Comparison of ENCODE assay signal across 16 cellular contexts in genomic region chr1:246503341-246503740, GRCh38. TPM values are rescaled to one million over a fixed set of nuclear protein-coding genes. Genes with fewer than 3 reads are reported as not detected.
A peak's percentile ranks its signal among the peaks of the same experiment; 100 is the strongest.
DNase-seq lines count a peak whose midpoint lies in the region; ATAC-seq, FAIRE-seq and TF ChIP-seq lines count a peak whose summit lies in the region.
"Had no signal": no experiment of that assay in that cellular context is flagged by ENCODE, and none has a peak within 500 bp of the region (broad histone marks: within the 10 kb centered on the region; RNA-seq: fewer than 3 reads in every experiment).

No MANE protein-coding gene starts in this region.

- no TSS peak for BruUV-seq in Panc1 (replicated peaks; lab: Mats Ljungman, UMichigan)

- POLR2A ChIA-PET in Panc1 (lab: Charles Lee), result no interaction called here

- H3K9me3 ChIP-seq in Panc1 (ENCODE audit: control insufficient read depth, insufficient read depth, low read depth, low read length), result no peaks in the 10 kb centered on the region

- no peaks in the 10 kb centered on the region for H3K27me3 ChIP-seq in Panc1 (ENCODE audit: control insufficient read depth, insufficient read depth, low read length)

- no peak for FAIRE-seq in D721Med (lab: Jason Lieb, UNC)
- FAIRE-seq: frontal cortex had no signal

- peak; percentile 27; the same call in 1 of the 2 replicates for ATAC-seq in Panc1
- ATAC-seq in SK-N-SH treated with all-trans-retinoic acid at 6 μM for 48 hours, result no peak
- ATAC-seq: activated CD8-positive, alpha-beta memory T cell treated with anti-CD3 and anti-CD28 coated beads, Interleukin-2, amount 10 ng/mL, durations not matched to agents 7 days and 5 days had no signal

- peaks cover 4% of the 10 kb centered on the region; the same call in 1 of the 2 replicates for H3K36me3 ChIP-seq in Panc1 (ENCODE audit: control insufficient read depth, insufficient read depth, low read length)

- CTCF ChIA-PET in Panc1 (lab: Charles Lee), result no interaction called here

- H3K27me3 Mint-ChIP-seq in HFFc6 (ENCODE audit: insufficient read depth) (peaks cover 2% of the 10 kb centered on the region; the same call in 1 of the 2 replicates), osteocyte (ENCODE audit: unreplicated experiment) (no peaks in the 10 kb centered on the region)
- H3K27me3 Mint-ChIP-seq: activated CD8-positive, alpha-beta memory T cell treated with anti-CD3 and anti-CD28 coated beads, Interleukin-2, amount 10 ng/mL, durations not matched to agents 7 days and 5 days had no signal

- H3K36me3 Mint-ChIP-seq in HFFc6 (ENCODE audit: low read depth) (peaks cover 21% of the 10 kb centered on the region), osteocyte (ENCODE audit: unreplicated experiment) (no peaks in the 10 kb centered on the region)
- H3K36me3 Mint-ChIP-seq: brain, mesothelial cell of epicardium had no signal

- H3K9me3 Mint-ChIP-seq in HFFc6, result no peaks in the 10 kb centered on the region
- H3K9me3 Mint-ChIP-seq in osteocyte (ENCODE audit: unreplicated experiment), result no peaks in the 10 kb centered on the region
- H3K9me3 Mint-ChIP-seq: mesothelial cell of epicardium had no signal

- peak overlapping the region; percentile 31 for H3K4me3 Mint-ChIP-seq in HFFc6
- H3K4me3 Mint-ChIP-seq in osteocyte (ENCODE audit: unreplicated experiment), result no peak overlapping the region
- H3K4me3 Mint-ChIP-seq: activated CD8-positive, alpha-beta memory T cell treated with anti-CD3 and anti-CD28 coated beads, Interleukin-2, amount 10 ng/mL, durations not matched to agents 7 days and 5 days; mesothelial cell of epicardium had no signal

- H3K27ac Mint-ChIP-seq in HFFc6 (peak overlapping the region; percentile 86), osteocyte (ENCODE audit: unreplicated experiment) (no peak overlapping the region)
- H3K27ac Mint-ChIP-seq: activated CD8-positive, alpha-beta memory T cell treated with anti-CD3 and anti-CD28 coated beads, Interleukin-2, amount 10 ng/mL, durations not matched to agents 7 days and 5 days; brain; mesothelial cell of epicardium had no signal

- H3K4me3 ChIP-seq in Panc1 (ENCODE audit: low read depth in 2 of 2, low read length in 2 of 2), result no peak overlapping the region
- H3K4me3 ChIP-seq in fibroblast of villous mesenchyme (ENCODE audit: low read depth, low read length), result no peak overlapping the region

- no peak overlapping the region for H3K27ac ChIP-seq in Panc1 (ENCODE audit: low read length)

- DNase-seq in AG08395 (ENCODE audit: low spot score) (peak; percentile 19), HFFc6 (peak; percentile 53), Panc1 (ENCODE audit: low read depth, low spot score) (peak; percentile 77), fibroblast of villous mesenchyme (ENCODE audit: low read depth) (peak; percentile 51), osteocyte (ENCODE audit: extremely low spot score, unreplicated experiment) (no peak), D721Med (ENCODE audit: insufficient read length, low spot score) (no peak), NOMO-1 treated with DMSO at 0.1 percent for 48 hours (lab: John Stamatoyannopoulos, UW; ENCODE audit: unreplicated experiment) (no peak)
- DNase-seq: activated CD8-positive, alpha-beta memory T cell treated with anti-CD3 and anti-CD28 coated beads, Interleukin-2, amount 10 ng/mL, durations not matched to agents 7 days and 5 days; activated gamma-delta T cell treated with Interleukin-2 at 50 U/mL for 16 hours; DMS 273 treated with DMSO at 0.1 percent for 48 hours; occipital lobe; stimulated activated naive CD4-positive, alpha-beta T cell treated with Interleukin-2 at 50 U/mL for 16 hours had no signal

- in situ Hi-C loops in Panc1 (cut with HindIII; ENCODE audit: low pct_unique_long_range_greater_than_20kb, low sequenced_read_pairs), result no loop called here

- intact Hi-C loops in Panc1 (cut with micrococcal nuclease; ENCODE audit: unreplicated experiment), result loop anchor here (5.0 kb wide), 1 partner anchor 249 kb away; no protein-coding TSS in a partner anchor

- no peak for TF ChIP-seq CTCF in HFFc6 (IDR thresholded peaks at IDR 0.05)
- TF ChIP-seq CTCF in Panc1 (IDR thresholded peaks at IDR 0.05), result no peak
- no peak for TF ChIP-seq CTCF in fibroblast of villous mesenchyme (IDR thresholded peaks at IDR 0.05; ENCODE audit: insufficient read depth, low read depth, low read length)
- TF ChIP-seq CTCF in osteocyte (IDR thresholded peaks at IDR 0.05), result no peak
- TF ChIP-seq CTCF in D721Med (IDR thresholded peaks at IDR 0.05; ENCODE audit: insufficient read depth, missing control alignments), result no peak

- peaks cover 6% of the 10 kb centered on the region for H3K4me1 ChIP-seq in Panc1 (ENCODE audit: control insufficient read depth, insufficient read depth, low read length)

- H3K4me1 Mint-ChIP-seq in HFFc6 (ENCODE audit: low read depth) (peaks cover 71% of the 10 kb centered on the region), osteocyte (ENCODE audit: unreplicated experiment) (peaks cover 18% of the 10 kb centered on the region)

TF ChIP-seq in SK-N-SH treated with all-trans-retinoic acid at 6 μM for 48 hours, 23 proteins besides CTCF, POLR2A, EP300 and RAD21:
- TF ChIP-seq ZC3H10 (CRISPR knock-in tag; IDR thresholded peaks at IDR 0.05), result no peak
- TF ChIP-seq CSRNP3 (CRISPR knock-in tag; IDR thresholded peaks at IDR 0.05), result no peak

RNA-seq across cellular contexts. Expression of gene SMYD3, which starts 3.7 kb away (rescaled TPM):
- 10 to 100 TPM; 28.4 to 37.9 (median 31.2) TPM for total RNA-seq in HFFc6 (2021; fragmentation: NEBNext Ultra II Directional; extraction: Animal tissue kit (Norgen Biotek cat#: 25700))
- total RNA-seq in Panc1 (2021; ENCODE audit: unreplicated experiment) (17.4 TPM), fibroblast of villous mesenchyme (35.4 and 36.1 TPM in 2 replicates), osteocyte (22.3 and 22.8 TPM in 2 replicates)
- polyA plus RNA-seq in Panc1 (2012; ENCODE audit: insufficient read length), result 16.6 TPM

Comparison
In these comparisons a context has a peak if more than half of its experiments do, and no peak if none do; other contexts are left out.
1. DNase-seq: peak in AG08395 (single experiment), HFFc6 (single experiment), Panc1 (single experiment) and fibroblast of villous mesenchyme (single experiment); none in osteocyte (single experiment), D721Med (single experiment) and NOMO-1 treated with DMSO at 0.1 percent for 48 hours (single experiment).